9 cellular contexts compared by ENCODE assay signal in the genomic region with DNA sequence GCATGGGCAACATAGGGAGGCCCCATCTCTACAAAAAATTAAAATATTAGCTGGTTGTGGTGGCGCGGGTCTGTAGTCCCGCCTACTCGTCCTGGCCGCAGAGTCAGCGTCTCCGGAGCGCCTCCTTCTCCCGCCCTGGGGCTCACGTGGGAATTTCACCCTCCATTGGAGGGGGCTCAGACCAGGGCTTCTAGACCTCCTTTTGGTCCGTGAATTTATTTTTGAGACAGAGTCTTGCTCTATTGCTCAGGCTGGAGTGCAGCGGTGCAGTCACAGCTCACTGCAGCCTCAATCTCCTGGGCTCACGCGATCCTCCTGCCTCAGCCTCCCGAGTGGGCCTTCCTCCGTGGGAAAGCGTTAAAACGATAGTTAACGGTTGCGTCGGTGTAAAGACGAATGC. TPM values are rescaled to one million over a fixed set of nuclear protein-coding genes. Genes with fewer than 3 reads are reported as not detected.
DNase-seq lines count a peak whose midpoint lies in the region; ATAC-seq, FAIRE-seq and TF ChIP-seq lines count a peak whose summit lies in the region.
"Had no signal": no experiment of that assay in that cellular context is flagged by ENCODE, and none has a peak within 500 bp of the region (broad histone marks: within the 10 kb centered on the region; RNA-seq: fewer than 3 reads in every experiment).

No MANE protein-coding gene starts in this region.

- no peak overlapping the region for H2BK20ac ChIP-seq in H1 (ENCODE audit: low read length)

- no peaks in the 10 kb centered on the region for H3K36me3 Mint-ChIP-seq in CD4-positive, CD25-positive, alpha-beta regulatory T cell
- peaks cover 35% of the 10 kb centered on the region for H3K36me3 Mint-ChIP-seq in GM23338 (ENCODE audit: low read depth)

- no peak for TF ChIP-seq EP300 in H1 (IDR thresholded peaks at IDR 0.05; ENCODE audit: borderline replicate concordance in 1 of 2, low read depth in 2 of 2, low read length in 2 of 2)

- peak overlapping the region; percentile 79 to 91 (median 88) for H3K4me3 Mint-ChIP-seq in CD4-positive, CD25-positive, alpha-beta regulatory T cell
- H3K4me3 Mint-ChIP-seq in GM23338: peak overlapping the region; percentile 83

- H3K23me2 ChIP-seq in H1 (ENCODE audit: low read depth, low read length): peaks cover 5% of the 10 kb centered on the region

- no peaks in the 10 kb centered on the region; the same call in 1 of the 2 replicates for H3K79me1 ChIP-seq in H1 (ENCODE audit: low read depth, low read length)

- H3K4me3 ChIP-seq in CD4-positive, CD25-positive, alpha-beta regulatory T cell (ENCODE audit: low read depth, low read length): peak overlapping the region; percentile 57
- peak overlapping the region; percentile 52 for H3K4me3 ChIP-seq in GM23338
- peak overlapping the region; percentile 85 for H3K4me3 ChIP-seq in SJCRH30
- H3K4me3 ChIP-seq in H1 (ENCODE audit: extremely low read depth in 1 of 4, insufficient read depth in 2 of 4, low read depth in 3 of 4, low read length in 4 of 4): peak overlapping the region; percentile 15 to 91 (median 41); a peak in 5 of 8 replicates
- H3K4me3 ChIP-seq in muscle layer of duodenum (ENCODE audit: low read depth in 1 of 2, low read length in 2 of 2): peak overlapping the region; percentile 54 to 61

- no peak overlapping the region for H2AK5ac ChIP-seq in H1 (ENCODE audit: low read depth, low read length)

- no peak for TF ChIP-seq CTCF in GM23338 (conservative IDR thresholded peaks at IDR 0.05; ENCODE audit: low read depth in 2 of 2)
- TF ChIP-seq CTCF in H1 (IDR thresholded peaks at IDR 0.05; ENCODE audit: control extremely low read depth in 1 of 3, insufficient read depth in 1 of 3, low read depth in 1 of 3, low read length in 3 of 3): no peak

- no peak overlapping the region for H3K56ac ChIP-seq in H1 (replicated peaks; ENCODE audit: insufficient read length, low read depth, low read length)

- H3K4me1 Mint-ChIP-seq in CD4-positive, CD25-positive, alpha-beta regulatory T cell: peaks cover 4 to 33% (median 15%) of the 10 kb centered on the region in 4 donors
- peaks cover 29% of the 10 kb centered on the region for H3K4me1 Mint-ChIP-seq in GM23338

- peaks cover 16% of the 10 kb centered on the region for H3K4me1 ChIP-seq in CD4-positive, CD25-positive, alpha-beta regulatory T cell (ENCODE audit: control insufficient read depth, insufficient read depth, low read length, poor library complexity, severe bottlenecking)
- peaks cover 20% of the 10 kb centered on the region for H3K4me1 ChIP-seq in GM23338 (ENCODE audit: insufficient read depth)
- H3K4me1 ChIP-seq in SJCRH30: no peaks in the 10 kb centered on the region; the same call in 1 of the 2 replicates
- peaks cover 0 to 26% (median 13%) of the 10 kb centered on the region in 4 experiments; a peak in 6 of 7 replicates for H3K4me1 ChIP-seq in H1 (replicated peaks in 1 of 4; ENCODE audit: control insufficient read depth in 3 of 4, insufficient read depth in 4 of 4, low read length in 3 of 4)
- H3K4me1 ChIP-seq in muscle layer of duodenum (ENCODE audit: control insufficient read depth in 1 of 2, insufficient read depth in 2 of 2, low read length in 2 of 2): peaks cover 5 to 15% of the 10 kb centered on the region in 2 donors

- H3K14ac ChIP-seq in H1 (ENCODE audit: insufficient read length): no peak overlapping the region

- peak overlapping the region; percentile 62 for H3K18ac ChIP-seq in H1 (ENCODE audit: extremely low read depth, low read length)

- no peaks in the 10 kb centered on the region for H3K36me3 ChIP-seq in CD4-positive, CD25-positive, alpha-beta regulatory T cell (ENCODE audit: control insufficient read depth, insufficient read depth, low read length)
- H3K36me3 ChIP-seq in GM23338 (ENCODE audit: insufficient read depth) (no peaks in the 10 kb centered on the region; the same call in 1 of the 2 replicates), SJCRH30 (0 out of 2 replicates have a peak, but pooled peaks cover 2% of the 10 kb centered on the region), H1 (ENCODE audit: control insufficient read depth in 2 of 4, insufficient read depth in 4 of 4, low read length in 3 of 4) (peaks cover 7 to 18% (median 14%) of the 10 kb centered on the region in 4 experiments; a peak in 6 of 8 replicates), muscle layer of duodenum (ENCODE audit: control insufficient read depth in 1 of 2, insufficient read depth in 2 of 2, low read length in 2 of 2) (peaks cover 0 to 7% of the 10 kb centered on the region in 2 donors)

- H3K9ac ChIP-seq in H1 (replicated peaks in 1 of 4; ENCODE audit: extremely low read depth in 1 of 4, low read depth in 3 of 4, low read length in 3 of 4): peak overlapping the region in 1 of 4 experiments; percentile 42; a peak in 1 of 7 replicates

- FAIRE-seq in H1 (lab: Jason Lieb, UNC) (no peak), RCC 7860 (lab: Jason Lieb, UNC) (no peak)
- FAIRE-seq: TTC549 had no signal

- peak overlapping the region; percentile 74 for H4K91ac ChIP-seq in H1 (replicated peaks; ENCODE audit: insufficient read length, low read length)

- 0 out of 2 replicates have a peak overlapping the region, but pooled peaks have one; percentile 80 for H2BK12ac ChIP-seq in H1 (ENCODE audit: low read depth, low read length)

- no peak overlapping the region for H4K5ac ChIP-seq in H1 (ENCODE audit: insufficient read length, low read depth, low read length)

- H2BK120ac ChIP-seq in H1 (replicated peaks; ENCODE audit: low read depth, low read length): no peak overlapping the region

- peak overlapping the region; percentile 67; the same call in 1 of the 2 replicates for H2AFZ ChIP-seq in GM23338
- no peak overlapping the region for H2AFZ ChIP-seq in H1 (ENCODE audit: low read length)

- no peak for ATAC-seq in CD4-positive, CD25-positive, alpha-beta regulatory T cell (ENCODE audit: low read depth in 2 of 2)
- ATAC-seq in GM23338: peak; percentile 10
- ATAC-seq in HG02763 (IDR thresholded peaks at IDR 0.05; ENCODE audit: unreplicated experiment): no peak

- no peaks in the 10 kb centered on the region for H3K9me2 ChIP-seq in GM23338 (ENCODE audit: insufficient read depth)

- CTCF ChIA-PET in H1 (lab: Charles Lee; ENCODE audit: partially characterized antibody): interaction anchor here (1.0 to 1.8 kb wide), 3 partner anchors 94 to 264 kb away, joined by 3 to 4 read pairs (median 4); no protein-coding TSS in a partner anchor

- no peak overlapping the region for H3K23ac ChIP-seq in H1 (ENCODE audit: insufficient read length)

- no peaks in the 10 kb centered on the region for H3K27me3 ChIP-seq in CD4-positive, CD25-positive, alpha-beta regulatory T cell (ENCODE audit: control insufficient read depth, insufficient read depth, low read length)
- no peaks in the 10 kb centered on the region for H3K27me3 ChIP-seq in GM23338 (ENCODE audit: insufficient read depth)
- H3K27me3 ChIP-seq in SJCRH30: no peaks in the 10 kb centered on the region
- no peaks in the 10 kb centered on the region for H3K27me3 ChIP-seq in H1 (replicated peaks in 1 of 4; ENCODE audit: control insufficient read depth in 3 of 4, extremely low read depth in 1 of 4, insufficient read depth in 3 of 4, low read length in 3 of 4)
- H3K27me3 ChIP-seq in muscle layer of duodenum (ENCODE audit: low read depth, low read length): no peaks in the 10 kb centered on the region

- no peak overlapping the region for H3K27ac ChIP-seq in CD4-positive, CD25-positive, alpha-beta regulatory T cell (ENCODE audit: insufficient read depth, low read length, poor library complexity, severe bottlenecking)
- H3K27ac ChIP-seq in GM23338 (ENCODE audit: low read depth) (peak overlapping the region; percentile 90), SJCRH30 (no peak overlapping the region), H1 (ENCODE audit: low read depth, low read length) (no peak overlapping the region), muscle layer of duodenum (ENCODE audit: low read length) (no peak overlapping the region)

- DNase-seq in CD4-positive, CD25-positive, alpha-beta regulatory T cell: no peak
- DNase-seq in GM23338 (ENCODE audit: low spot score): peak; percentile 71
- peak; percentile 67 to 75 for DNase-seq in SJCRH30
- peak in 1 of 2 experiments; percentile 69 for DNase-seq in H1 (ENCODE audit: low read depth in 1 of 2, low spot score in 2 of 2)
- DNase-seq in NCI-H2029 treated with DMSO at 0.1 percent for 48 hours (lab: John Stamatoyannopoulos, UW): no peak
- DNase-seq in RCC 7860 (ENCODE audit: low spot score): no peak

- H2BK5ac ChIP-seq in H1 (ENCODE audit: low read depth, low read length): peak overlapping the region; percentile 91; the same call in 1 of the 2 replicates

- peak overlapping the region; percentile 45; the same call in 1 of the 2 replicates for H4K8ac ChIP-seq in H1 (ENCODE audit: extremely low read depth, insufficient read depth, low read length)

- TF ChIP-seq POLR2A in H1 (IDR thresholded peaks at IDR 0.05; ENCODE audit: control extremely low read depth in 1 of 2, low read depth in 2 of 2, low read length in 2 of 2): no peak

- no peak overlapping the region for H2BK15ac ChIP-seq in H1 (ENCODE audit: low read length)

- no peaks in the 10 kb centered on the region; the same call in none of the 2 replicates for H4K20me1 ChIP-seq in GM23338 (replicated peaks; ENCODE audit: insufficient read depth)
- H4K20me1 ChIP-seq in H1 (replicated peaks in 1 of 2; ENCODE audit: control insufficient read depth in 1 of 2, insufficient read depth in 2 of 2, low read length in 2 of 2): peaks cover 2 to 21% of the 10 kb centered on the region in 2 experiments

- peaks cover 0 to 6% (median 0%) of the 10 kb centered on the region in 7 donors for H3K9me3 Mint-ChIP-seq in CD4-positive, CD25-positive, alpha-beta regulatory T cell
- peaks cover 21% of the 10 kb centered on the region for H3K9me3 Mint-ChIP-seq in GM23338

- POLR2A ChIA-PET in H1 (lab: Charles Lee; ENCODE audit: partially characterized antibody): interaction anchor here (0.7 to 6.7 kb wide), 8 partner anchors 11 to 127 kb away, joined by 3 to 67 read pairs (median 4); partner anchors contain the start of gene RAB11FIP3

- peak overlapping the region; percentile 97 for H3K4ac ChIP-seq in H1 (replicated peaks; ENCODE audit: insufficient read length, low read depth, low read length)

- no peaks in the 10 kb centered on the region for H3K9me3 ChIP-seq in CD4-positive, CD25-positive, alpha-beta regulatory T cell (ENCODE audit: control insufficient read depth in 2 of 2, low read length in 2 of 2)
- H3K9me3 ChIP-seq in SJCRH30 (replicated peaks) (no peaks in the 10 kb centered on the region), H1 (ENCODE audit: insufficient read depth in 2 of 2, low read depth in 1 of 2, low read length in 1 of 2) (peaks cover 0 to 5% of the 10 kb centered on the region in 2 experiments; a peak in 2 of 4 replicates), muscle layer of duodenum (ENCODE audit: control insufficient read depth in 1 of 2, low read length in 2 of 2) (no peaks in the 10 kb centered on the region)

- peak overlapping the region; percentile 85 to 97 (median 85) for H3K27ac Mint-ChIP-seq in CD4-positive, CD25-positive, alpha-beta regulatory T cell
- H3K27ac Mint-ChIP-seq in GM23338: peak overlapping the region; percentile 95

- TF ChIP-seq RAD21 in H1 (IDR thresholded peaks at IDR 0.05 in 1 of 2, conservative IDR thresholded peaks at IDR 0.05 in 1 of 2; ENCODE audit: low read depth in 2 of 2, low read length in 2 of 2): no peak

- peak overlapping the region; percentile 74 for H3K4me2 ChIP-seq in GM23338
- H3K4me2 ChIP-seq in H1 (ENCODE audit: insufficient read depth in 1 of 2, low read depth in 2 of 2, low read length in 2 of 2): peak overlapping the region; percentile 67 to 71

- WGBS in H1 (ENCODE audit: extremely low coverage in 1 of 2, insufficient coverage in 1 of 2, insufficient read length in 1 of 2, insufficient replicate concordance in 2 of 2, low coverage in 1 of 2, low lambda C conversion rate in 2 of 2, missing lambda C conversion rate in 1 of 2), 2 experiments: 6% methylated on average over 22 of the region's 22 CpGs; no CpG with 5 or more reads in 1 of the 2 experiments

- H3F3A ChIP-seq in GM23338 (replicated peaks; ENCODE audit: low read depth): peaks cover 30% of the 10 kb centered on the region

- peaks cover 14% of the 10 kb centered on the region for H3K27me3 Mint-ChIP-seq in CD4-positive, CD25-positive, alpha-beta regulatory T cell
- peaks cover 33% of the 10 kb centered on the region for H3K27me3 Mint-ChIP-seq in GM23338 (ENCODE audit: insufficient read depth, low read depth, poor library complexity)

- H3K79me2 ChIP-seq in GM23338 (replicated peaks; ENCODE audit: insufficient read depth) (no peaks in the 10 kb centered on the region), H1 (ENCODE audit: control insufficient read depth in 1 of 2, insufficient read depth in 2 of 2, low read length in 2 of 2) (no peaks in the 10 kb centered on the region; a peak in 1 of 4 replicates)

RNA-seq across cellular contexts. Expression of gene NME4, which starts 0.4 kb away (rescaled TPM):
- 6.7 TPM for total RNA-seq in CD4-positive, CD25-positive, alpha-beta regulatory T cell
- 10 to 100 TPM; 16.2 to 29.8 (median 23.1) TPM for polyA plus RNA-seq in CD4-positive, CD25-positive, alpha-beta regulatory T cell
- 228 and 249 TPM in 2 replicates for total RNA-seq in GM23338 (2014; rRNA removed; shearing (Covaris generic))
- 511 and 521 TPM in 2 replicates for polyA plus RNA-seq in GM23338 (2016; fragmentation: Nextera tagmentation; extraction: Ambion mirVana)
- 140 and 149 TPM in 2 replicates for total RNA-seq in SJCRH30 (2014; rRNA removed; shearing (Covaris generic))
- 408 and 418 TPM in 2 replicates for total RNA-seq in H1 (2021; fragmentation: NEBNext Ultra II Directional; extraction: Animal tissue kit (Norgen Biotek cat#: 25700))
- 863 and 1,107 TPM in 2 replicates for polyA plus RNA-seq in H1 (2011; rRNA removed)
- polyA plus RNA-seq in H1 (2011; cell fraction: cytosol; rRNA removed): 668 TPM
- polyA plus RNA-seq in H1 (2011; cell fraction: nucleus; rRNA removed): 729 TPM
- polyA plus RNA-seq in H1 (2012, experiment 1 of 2): 330 to 521 TPM (median 486 TPM) in 4 replicates
- polyA plus RNA-seq in H1 (2012, experiment 2 of 2): 430 TPM
- 339 TPM for polyA plus RNA-seq in H1 (2013, experiment 1 of 2)
- polyA plus RNA-seq in H1 (2013, experiment 2 of 2): 335 TPM
- 89.1 and 100 TPM in 2 replicates for polyA minus RNA-seq in H1 (2011; rRNA and poly(A)+ RNA removed)
- polyA minus RNA-seq in H1 (2011; cell fraction: cytosol; rRNA and poly(A)+ RNA removed): 116 TPM
- 153 TPM for polyA minus RNA-seq in H1 (2011; cell fraction: nucleus; rRNA and poly(A)+ RNA removed)

RNA-seq across cellular contexts. Expression of gene DECR2, which starts 5.1 kb away (rescaled TPM):
- total RNA-seq in CD4-positive, CD25-positive, alpha-beta regulatory T cell: 4.8 TPM
- 1 to 10 TPM; 2.2 to 4.5 (median 2.7) TPM for polyA plus RNA-seq in CD4-positive, CD25-positive, alpha-beta regulatory T cell
- total RNA-seq in GM23338 (2014; rRNA removed; shearing (Covaris generic)): 17.9 and 26.9 TPM in 2 replicates
- polyA plus RNA-seq in GM23338 (2016; fragmentation: Nextera tagmentation; extraction: Ambion mirVana): 19.0 and 20.3 TPM in 2 replicates
- 4.8 and 5.7 TPM in 2 replicates for total RNA-seq in SJCRH30 (2014; rRNA removed; shearing (Covaris generic))
- total RNA-seq in H1 (2021; fragmentation: NEBNext Ultra II Directional; extraction: Animal tissue kit (Norgen Biotek cat#: 25700)): 28.2 and 30.6 TPM in 2 replicates
- 39.9 and 58.5 TPM in 2 replicates for polyA plus RNA-seq in H1 (2011; rRNA removed)
- polyA plus RNA-seq in H1 (2011; cell fraction: cytosol; rRNA removed): 43.2 TPM
- 104 TPM for polyA plus RNA-seq in H1 (2011; cell fraction: nucleus; rRNA removed)
- polyA plus RNA-seq in H1 (2012, experiment 1 of 2): 23.8 to 34.0 TPM (median 28.4 TPM) in 4 replicates
- 22.3 TPM for polyA plus RNA-seq in H1 (2012, experiment 2 of 2)
- 23.1 TPM for polyA plus RNA-seq in H1 (2013, experiment 1 of 2)
- 20.7 TPM for polyA plus RNA-seq in H1 (2013, experiment 2 of 2)
- polyA minus RNA-seq in H1 (2011; rRNA and poly(A)+ RNA removed): 6.4 and 7.8 TPM in 2 replicates
- 17.0 TPM for polyA minus RNA-seq in H1 (2011; cell fraction: cytosol; rRNA and poly(A)+ RNA removed)
- 17.9 TPM for polyA minus RNA-seq in H1 (2011; cell fraction: nucleus; rRNA and poly(A)+ RNA removed)

RNA-seq across cellular contexts. Expression of gene PGAP6, which starts 14.8 kb away (rescaled TPM):
- 71.4 TPM for total RNA-seq in CD4-positive, CD25-positive, alpha-beta regulatory T cell
- 10 to 100 TPM in 3 of 4 donors, 1 to 10 TPM in 1; 7.8 to 45.3 (median 32.2) TPM for polyA plus RNA-seq in CD4-positive, CD25-positive, alpha-beta regulatory T cell
- 98.7 and 112 TPM in 2 replicates for total RNA-seq in GM23338 (2014; rRNA removed; shearing (Covaris generic))
- polyA plus RNA-seq in GM23338 (2016; fragmentation: Nextera tagmentation; extraction: Ambion mirVana) (25.1 and 29.5 TPM in 2 replicates), H1 (2011; rRNA removed) (364 and 441 TPM in 2 replicates)
- total RNA-seq in SJCRH30 (2014; rRNA removed; shearing (Covaris generic)): 25.6 and 27.5 TPM in 2 replicates
- total RNA-seq in H1 (2021; fragmentation: NEBNext Ultra II Directional; extraction: Animal tissue kit (Norgen Biotek cat#: 25700)): 86.8 and 92.9 TPM in 2 replicates
- 227 TPM for polyA plus RNA-seq in H1 (2011; cell fraction: cytosol; rRNA removed)
- 362 TPM for polyA plus RNA-seq in H1 (2011; cell fraction: nucleus; rRNA removed)
- polyA plus RNA-seq in H1 (2012, experiment 1 of 2): 72.3 to 126 TPM (median 121 TPM) in 4 replicates
- 70.7 TPM for polyA plus RNA-seq in H1 (2012, experiment 2 of 2)
- 90.3 TPM for polyA plus RNA-seq in H1 (2013, experiment 1 of 2)
- polyA plus RNA-seq in H1 (2013, experiment 2 of 2): 94.9 TPM
- 167 and 180 TPM in 2 replicates for polyA minus RNA-seq in H1 (2011; rRNA and poly(A)+ RNA removed)
- 106 TPM for polyA minus RNA-seq in H1 (2011; cell fraction: cytosol; rRNA and poly(A)+ RNA removed)
- 104 TPM for polyA minus RNA-seq in H1 (2011; cell fraction: nucleus; rRNA and poly(A)+ RNA removed)

RNA-seq across cellular contexts. Expression of gene MRPL28, which starts 26.3 kb away (rescaled TPM):
- 37.8 TPM for total RNA-seq in CD4-positive, CD25-positive, alpha-beta regulatory T cell
- polyA plus RNA-seq in CD4-positive, CD25-positive, alpha-beta regulatory T cell: 100 to 1,000 TPM in 1 of 4 donors, 10 to 100 TPM in 3; 63.0 to 109 (median 85.2) TPM
- 115 and 169 TPM in 2 replicates for total RNA-seq in GM23338 (2014; rRNA removed; shearing (Covaris generic))
- polyA plus RNA-seq in GM23338 (2016; fragmentation: Nextera tagmentation; extraction: Ambion mirVana) (129 and 135 TPM in 2 replicates), H1 (2011; rRNA removed) (188 and 257 TPM in 2 replicates)
- total RNA-seq in SJCRH30 (2014; rRNA removed; shearing (Covaris generic)): 81.4 and 96.8 TPM in 2 replicates
- total RNA-seq in H1 (2021; fragmentation: NEBNext Ultra II Directional; extraction: Animal tissue kit (Norgen Biotek cat#: 25700)): 88.9 and 95.7 TPM in 2 replicates
- polyA plus RNA-seq in H1 (2011; cell fraction: cytosol; rRNA removed): 238 TPM
- 174 TPM for polyA plus RNA-seq in H1 (2011; cell fraction: nucleus; rRNA removed)
- 80.1 to 165 TPM (median 138 TPM) in 4 replicates for polyA plus RNA-seq in H1 (2012, experiment 1 of 2)
- 134 TPM for polyA plus RNA-seq in H1 (2012, experiment 2 of 2)
- 74.5 TPM for polyA plus RNA-seq in H1 (2013, experiment 1 of 2)
- 74.2 TPM for polyA plus RNA-seq in H1 (2013, experiment 2 of 2)
- 52.8 and 69.8 TPM in 2 replicates for polyA minus RNA-seq in H1 (2011; rRNA and poly(A)+ RNA removed)
- polyA minus RNA-seq in H1 (2011; cell fraction: cytosol; rRNA and poly(A)+ RNA removed): 45.9 TPM
- 37.7 TPM for polyA minus RNA-seq in H1 (2011; cell fraction: nucleus; rRNA and poly(A)+ RNA removed)

RNA-seq across cellular contexts. Expression of gene RAB11FIP3, which starts 28.8 kb away (rescaled TPM):
- total RNA-seq in CD4-positive, CD25-positive, alpha-beta regulatory T cell: 34.5 TPM
- polyA plus RNA-seq in CD4-positive, CD25-positive, alpha-beta regulatory T cell: 1 to 10 TPM; 1.0 to 2.8 (median 1.5) TPM
- 27.9 and 29.2 TPM in 2 replicates for total RNA-seq in GM23338 (2014; rRNA removed; shearing (Covaris generic))
- 3.2 and 4.4 TPM in 2 replicates for polyA plus RNA-seq in GM23338 (2016; fragmentation: Nextera tagmentation; extraction: Ambion mirVana)
- 28.6 and 30.2 TPM in 2 replicates for total RNA-seq in SJCRH30 (2014; rRNA removed; shearing (Covaris generic))
- total RNA-seq in H1 (2021; fragmentation: NEBNext Ultra II Directional; extraction: Animal tissue kit (Norgen Biotek cat#: 25700)): 32.4 and 35.2 TPM in 2 replicates
- polyA plus RNA-seq in H1 (2011; rRNA removed): 9.3 and 16.6 TPM in 2 replicates
- polyA plus RNA-seq in H1 (2011; cell fraction: cytosol; rRNA removed): 15.1 TPM
- polyA plus RNA-seq in H1 (2011; cell fraction: nucleus; rRNA removed): 37.6 TPM
- 21.9 to 33.3 TPM (median 31.0 TPM) in 4 replicates for polyA plus RNA-seq in H1 (2012, experiment 1 of 2)
- 20.2 TPM for polyA plus RNA-seq in H1 (2012, experiment 2 of 2)
- 12.5 TPM for polyA plus RNA-seq in H1 (2013, experiment 1 of 2)
- polyA plus RNA-seq in H1 (2013, experiment 2 of 2): 11.9 TPM
- 9.7 and 14.5 TPM in 2 replicates for polyA minus RNA-seq in H1 (2011; rRNA and poly(A)+ RNA removed)
- polyA minus RNA-seq in H1 (2011; cell fraction: cytosol; rRNA and poly(A)+ RNA removed): 10.8 TPM
- polyA minus RNA-seq in H1 (2011; cell fraction: nucleus; rRNA and poly(A)+ RNA removed): 21.0 TPM

Comparison
In these comparisons a context has a peak if more than half of its experiments do, and no peak if none do; other contexts are left out.
1. DNase-seq: peak in GM23338 (single experiment) and SJCRH30 (2 of 2); none in CD4-positive, CD25-positive, alpha-beta regulatory T cell (0 of 3), NCI-H2029 treated with DMSO at 0.1 percent for 48 hours (single experiment) and RCC 7860 (single experiment).
2. RNA of gene NME4, which starts 0.4 kb away (total RNA-seq): 408 to 418 TPM in H1, 228 to 249 TPM in GM23338 and 140 to 149 TPM in SJCRH30; 6.7 TPM in CD4-positive, CD25-positive, alpha-beta regulatory T cell (single experiment); every median in the first group is over 10 times any median in the second.
3. Peak in every context shown above with its lines, with median percentiles within 50 percentile points of each other: H3K4me3 ChIP-seq.